ENCODE assay signal across 14 cellular contexts in genomic region chr5:78576376-78576775, GRCh38.
A peak's percentile ranks its signal among the peaks of the same experiment; 100 is the strongest.
DNase-seq lines count a peak whose midpoint lies in the region; ATAC-seq and TF ChIP-seq lines count a peak whose summit lies in the region.
"Had no signal": no experiment of that assay in that cellular context is flagged by ENCODE, and none has a peak within 500 bp of the region (broad histone marks: within the 10 kb centered on the region; RNA-seq: fewer than 3 reads in every experiment).

No MANE protein-coding gene starts in this region.

- no peak for TF ChIP-seq EP300 in esophagus muscularis mucosa (IDR thresholded peaks at IDR 0.05)

- TF ChIP-seq POLR2A in esophagus muscularis mucosa (IDR thresholded peaks at IDR 0.05; ENCODE audit: low read depth), result no peak
- TF ChIP-seq POLR2A in gastrocnemius medialis (IDR thresholded peaks at IDR 0.05), result no peak

- POLR2A ChIA-PET in Caco-2 (lab: Charles Lee), result no interaction called here

- ATAC-seq in gastrocnemius medialis, result no peak
- ATAC-seq in activated T-cell treated with anti-CD3 and anti-CD28 coated beads, Interleukin-2, amount 50 U/mL, for 4 hours, result no peak

- no TSS peak for BruUV-seq in Caco-2 (replicated peaks; lab: Mats Ljungman, UMichigan)

- no peaks in the 10 kb centered on the region for H3K27me3 Mint-ChIP-seq in Caco-2 (ENCODE audit: insufficient read depth, unreplicated experiment)
- H3K27me3 Mint-ChIP-seq in activated T-cell treated with anti-CD3 and anti-CD28 coated beads, Interleukin-2, amount 50 U/mL, for 4 hours (ENCODE audit: low read depth), result no peaks in the 10 kb centered on the region

- no peak overlapping the region for H3K4me3 Mint-ChIP-seq in Caco-2 (ENCODE audit: unreplicated experiment)
- H3K4me3 Mint-ChIP-seq in activated T-cell treated with anti-CD3 and anti-CD28 coated beads, Interleukin-2, amount 50 U/mL, for 4 hours, result no peak overlapping the region
- H3K4me3 Mint-ChIP-seq: activated CD4-positive, alpha-beta T cell treated with anti-CD3 and anti-CD28 coated beads, Interleukin-2, amount 10 ng/mL, durations not matched to agents 7 days and 5 days; activated naive CD4-positive, alpha-beta T cell treated with anti-CD3 and anti-CD28 coated beads for 36 hours had no signal

- H3K4me1 ChIP-seq in Caco-2 (peaks cover 6% of the 10 kb centered on the region; the same call in 1 of the 2 replicates), esophagus muscularis mucosa (peaks cover 39 to 62% (median 53%) of the 10 kb centered on the region in 4 donors), gastrocnemius medialis (peaks cover 35 to 46% of the 10 kb centered on the region in 2 donors)

- H3K27me3 ChIP-seq in Caco-2 (replicated peaks; ENCODE audit: control insufficient read depth, insufficient read depth, low read length), result no peaks in the 10 kb centered on the region
- H3K27me3 ChIP-seq in esophagus muscularis mucosa, result no peaks in the 10 kb centered on the region
- no peaks in the 10 kb centered on the region for H3K27me3 ChIP-seq in gastrocnemius medialis
- H3K27me3 ChIP-seq: suprapubic skin had no signal

- H3K4me3 ChIP-seq in Caco-2 (ENCODE audit: low read depth, low read length) (no peak overlapping the region), esophagus muscularis mucosa (no peak overlapping the region), gastrocnemius medialis (no peak overlapping the region)
- H3K4me3 ChIP-seq: suprapubic skin had no signal

- no peaks in the 10 kb centered on the region; the same call in 1 of the 2 replicates for H3K36me3 ChIP-seq in Caco-2 (ENCODE audit: control insufficient read depth, insufficient read depth, low read length)
- H3K36me3 ChIP-seq in esophagus muscularis mucosa, result no peaks in the 10 kb centered on the region
- H3K36me3 ChIP-seq in gastrocnemius medialis, result no peaks in the 10 kb centered on the region
- H3K36me3 ChIP-seq: suprapubic skin had no signal

- peak overlapping the region; percentile 68 to 74 (median 73) for H3K27ac ChIP-seq in esophagus muscularis mucosa (replicated peaks in 1 of 4)
- peak overlapping the region; percentile 46 to 68 (median 58) for H3K27ac ChIP-seq in gastrocnemius medialis
- H3K27ac ChIP-seq: suprapubic skin had no signal

- CTCF ChIA-PET in Caco-2 (lab: Charles Lee), result no interaction called here

- peaks cover 37% of the 10 kb centered on the region for H3K36me3 Mint-ChIP-seq in Caco-2 (ENCODE audit: insufficient read depth, unreplicated experiment)
- H3K36me3 Mint-ChIP-seq in activated T-cell treated with anti-CD3 and anti-CD28 coated beads, Interleukin-2, amount 50 U/mL, for 4 hours (ENCODE audit: insufficient read depth), result no peaks in the 10 kb centered on the region

- TF ChIP-seq CTCF in Caco-2 (IDR thresholded peaks at IDR 0.05; ENCODE audit: insufficient read depth in 1 of 2, low read depth in 1 of 2, low read length in 1 of 2, severe bottlenecking in 1 of 2, unreplicated experiment in 1 of 2) (no peak), esophagus muscularis mucosa (IDR thresholded peaks at IDR 0.05) (no peak), gastrocnemius medialis (IDR thresholded peaks at IDR 0.05 in 4 of 5, conservative IDR thresholded peaks at IDR 0.05 in 1 of 5) (no peak)

- H3K9me3 Mint-ChIP-seq in Caco-2 (ENCODE audit: unreplicated experiment), result no peaks in the 10 kb centered on the region
- no peaks in the 10 kb centered on the region for H3K9me3 Mint-ChIP-seq in activated T-cell treated with anti-CD3 and anti-CD28 coated beads, Interleukin-2, amount 50 U/mL, for 4 hours
- H3K9me3 Mint-ChIP-seq: activated CD4-positive, alpha-beta T cell treated with anti-CD3 and anti-CD28 coated beads, Interleukin-2, amount 10 ng/mL, durations not matched to agents 7 days and 5 days had no signal

- DNase-seq in Caco-2 (no peak), SK-MEL-5 (ENCODE audit: low read depth, low spot score) (peak; percentile 65), esophagus muscularis mucosa (ENCODE audit: extremely low spot score) (no peak), gastrocnemius medialis (no peak), NCI-H524 treated with DMSO at 0.1 percent for 48 hours (lab: John Stamatoyannopoulos, UW) (no peak)
- no peak for DNase-seq in activated T-cell treated with anti-CD3 and anti-CD28 coated beads, Interleukin-2, amount 50 U/mL, for 4 hours
- DNase-seq in stimulated activated CD4-positive, alpha-beta T cell treated with anti-CD3 and anti-CD28 coated beads, Interleukin-4, amount 100 ng/mL, for 1 hour, result no peak
- no peak for DNase-seq in activated naive CD4-positive, alpha-beta T cell treated with Interleukin-2 at 50 U/mL for 16 hours
- DNase-seq: activated CD4-positive, alpha-beta T cell treated with anti-CD3 and anti-CD28 coated beads, Interleukin-2, amount 10 ng/mL, durations not matched to agents 7 days and 5 days; activated naive CD4-positive, alpha-beta T cell treated with anti-CD3 and anti-CD28 coated beads for 36 hours; cortex of kidney; NCI-H1436; NCI-H226 had no signal

- intact Hi-C loops in Caco-2 (cut with micrococcal nuclease; ENCODE audit: unreplicated experiment), result no loop called here
- intact Hi-C loops in esophagus muscularis mucosa (cut with DNase I), result no loop called here
- intact Hi-C loops in gastrocnemius medialis (cut with DNase I; ENCODE audit: low total_unique reads), result no loop called here

- in situ Hi-C loops in SK-MEL-5 (cut with HindIII; ENCODE audit: low pct_unique_long_range_greater_than_20kb, low sequenced_read_pairs) (no loop called here), gastrocnemius medialis (cut with MboI; ENCODE audit: low sequenced_read_pairs in 4 of 4) (no loop called here)

- peaks cover 23% of the 10 kb centered on the region for H3K4me1 Mint-ChIP-seq in Caco-2 (ENCODE audit: low read depth, unreplicated experiment)
- no peaks in the 10 kb centered on the region for H3K4me1 Mint-ChIP-seq in activated T-cell treated with anti-CD3 and anti-CD28 coated beads, Interleukin-2, amount 50 U/mL, for 4 hours (ENCODE audit: low read depth)
- H3K4me1 Mint-ChIP-seq: activated CD4-positive, alpha-beta T cell treated with anti-CD3 and anti-CD28 coated beads, Interleukin-2, amount 10 ng/mL, durations not matched to agents 7 days and 5 days had no signal

- H3K27ac Mint-ChIP-seq in Caco-2 (ENCODE audit: unreplicated experiment), result peak overlapping the region; percentile 47
- H3K27ac Mint-ChIP-seq: activated CD4-positive, alpha-beta T cell treated with anti-CD3 and anti-CD28 coated beads, Interleukin-2, amount 10 ng/mL, durations not matched to agents 7 days and 5 days; activated naive CD4-positive, alpha-beta T cell treated with anti-CD3 and anti-CD28 coated beads for 36 hours had no signal

- 80% methylated on average over 3 of the region's 3 CpGs for WGBS in esophagus muscularis mucosa

- H3K9me3 ChIP-seq in Caco-2 (no peaks in the 10 kb centered on the region), esophagus muscularis mucosa (no peaks in the 10 kb centered on the region), gastrocnemius medialis (no peaks in the 10 kb centered on the region)
- H3K9me3 ChIP-seq: suprapubic skin had no signal
